Comparison of ENCODE assay signal across 29 cellular contexts in genomic region chr11:27912916-27913315, GRCh38.
DNase-seq lines count a peak whose midpoint lies in the region; ATAC-seq and TF ChIP-seq lines count a peak whose summit lies in the region.
"Had no signal": no experiment of that assay in that cellular context is flagged by ENCODE, and none has a peak within 500 bp of the region (broad histone marks: within the 10 kb centered on the region; RNA-seq: fewer than 3 reads in every experiment).

No MANE protein-coding gene starts in this region.

- no peaks in the 10 kb centered on the region for H3K4me1 Mint-ChIP-seq in activated CD4-positive, alpha-beta memory T cell treated with anti-CD3 and anti-CD28 coated beads, Interleukin-2, amount 10 ng/mL, durations not matched to agents 7 days and 5 days

- H3K36me3 ChIP-seq in A673 (ENCODE audit: insufficient read depth, low read length, poor library complexity, severe bottlenecking): no peaks in the 10 kb centered on the region
- H3K36me3 ChIP-seq in SJSA1: peaks cover 7% of the 10 kb centered on the region; the same call in 1 of the 2 replicates
- H3K36me3 ChIP-seq in Peyer's patch: no peaks in the 10 kb centered on the region
- H3K36me3 ChIP-seq: adrenal gland, BE2C, left lung had no signal

- no peaks in the 10 kb centered on the region for H3K9me3 Mint-ChIP-seq in activated CD4-positive, alpha-beta memory T cell treated with anti-CD3 and anti-CD28 coated beads, Interleukin-2, amount 10 ng/mL, durations not matched to agents 7 days and 5 days
- H3K9me3 Mint-ChIP-seq: activated CD8-positive, alpha-beta T cell treated with anti-CD3 and anti-CD28 coated beads for 36 hours; activated T-helper 1 cell treated with anti-CD3 and anti-CD28 coated beads, Interleukin-12 subunit alpha, Interleukin-12 subunit beta, Interleukin-2, Interleukin-4 antibody, amounts not matched to agents 30 ng/mL and 10 ng/mL and 1 ng/mL, durations not matched to agents 14 hours and 24 hours and 36 hours; CD8-positive, alpha-beta T cell; H9; stimulated activated naive CD8-positive, alpha-beta T cell treated with anti-CD3 and anti-CD28 coated beads, Interleukin-15, Interleukin-2, amounts not matched to agents 100 ng/mL and 50 ng/mL, for 24 hours had no signal

- CTCF ChIA-PET in A673 (lab: Charles Lee): no interaction called here
- CTCF ChIA-PET in activated CD4-positive, alpha-beta memory T cell treated with anti-CD3 and anti-CD28 coated beads, Interleukin-2, amount 10 ng/mL, durations not matched to agents 7 days and 5 days (lab: Charles Lee): no interaction called here

- no TSS peak for BruUV-seq in A673 (replicated peaks; lab: Mats Ljungman, UMichigan)

- H3K4me1 ChIP-seq in A673 (ENCODE audit: insufficient read depth, low read length, poor library complexity, severe bottlenecking) (no peaks in the 10 kb centered on the region), SJSA1 (replicated peaks) (peaks cover 43% of the 10 kb centered on the region), foreskin keratinocyte (peaks cover 17% of the 10 kb centered on the region), Peyer's patch (no peaks in the 10 kb centered on the region)
- H3K4me1 ChIP-seq: adrenal gland, BE2C, left lung, testis had no signal

- DNase-seq in A673 (ENCODE audit: low spot score) (peak; percentile 37), HCEC 1CT (peak; percentile 83), SJSA1 (ENCODE audit: low read depth in 1 of 2, low spot score in 2 of 2) (no peak), foreskin keratinocyte (no peak), posterior vena cava (ENCODE audit: low spot score) (no peak), Peyer's patch (no peak)
- DNase-seq in activated CD4-positive, alpha-beta memory T cell treated with anti-CD3 and anti-CD28 coated beads, Interleukin-2, amount 10 ng/mL, durations not matched to agents 7 days and 5 days: no peak
- no peak for DNase-seq in effector CD8-positive, alpha-beta T cell (lab: John Stamatoyannopoulos, UW)
- DNase-seq: activated CD8-positive, alpha-beta memory T cell treated with anti-CD3 and anti-CD28 coated beads, Interleukin-2, amount 50 U/mL, for 48 hours; activated CD8-positive, alpha-beta T cell treated with anti-CD3 and anti-CD28 coated beads for 36 hours; activated naive CD4-positive, alpha-beta T cell treated with Interleukin-2 at 50 U/mL for 16 hours; adrenal gland; BE2C; CD8-positive, alpha-beta T cell; H9; left lung; NCI-H1092 treated with DMSO at 0.1 percent for 48 hours; NCI-H187; NCI-H2171; NCI-H510A treated with DMSO at 0.1 percent for 48 hours; NK-92 treated with Interleukin-12 subunit alpha and Interleukin-12 subunit beta, amount 100 ng/mL, for 24 hours; PC-9; retina; SHP77 treated with DMSO at 0.1 percent for 48 hours; small intestine; SW 1271; testis had no signal

- no peaks in the 10 kb centered on the region for H3K27me3 Mint-ChIP-seq in activated CD4-positive, alpha-beta memory T cell treated with anti-CD3 and anti-CD28 coated beads, Interleukin-2, amount 10 ng/mL, durations not matched to agents 7 days and 5 days
- H3K27me3 Mint-ChIP-seq: activated CD8-positive, alpha-beta T cell treated with anti-CD3 and anti-CD28 coated beads for 36 hours had no signal

- H3K4me3 Mint-ChIP-seq in activated CD4-positive, alpha-beta memory T cell treated with anti-CD3 and anti-CD28 coated beads, Interleukin-2, amount 10 ng/mL, durations not matched to agents 7 days and 5 days: no peak overlapping the region
- H3K4me3 Mint-ChIP-seq: activated CD8-positive, alpha-beta T cell treated with anti-CD3 and anti-CD28 coated beads for 36 hours; activated T-helper 1 cell treated with anti-CD3 and anti-CD28 coated beads, Interleukin-12 subunit alpha, Interleukin-12 subunit beta, Interleukin-2, Interleukin-4 antibody, amounts not matched to agents 30 ng/mL and 10 ng/mL and 1 ng/mL, durations not matched to agents 14 hours and 24 hours and 36 hours; CD8-positive, alpha-beta T cell; H9; stimulated activated naive CD8-positive, alpha-beta T cell treated with anti-CD3 and anti-CD28 coated beads, Interleukin-15, Interleukin-2, amounts not matched to agents 100 ng/mL and 50 ng/mL, for 24 hours had no signal

- no peak overlapping the region for H3K27ac Mint-ChIP-seq in activated CD4-positive, alpha-beta memory T cell treated with anti-CD3 and anti-CD28 coated beads, Interleukin-2, amount 10 ng/mL, durations not matched to agents 7 days and 5 days
- H3K27ac Mint-ChIP-seq: activated CD8-positive, alpha-beta T cell treated with anti-CD3 and anti-CD28 coated beads for 36 hours; activated T-helper 1 cell treated with anti-CD3 and anti-CD28 coated beads, Interleukin-12 subunit alpha, Interleukin-12 subunit beta, Interleukin-2, Interleukin-4 antibody, amounts not matched to agents 30 ng/mL and 10 ng/mL and 1 ng/mL, durations not matched to agents 14 hours and 24 hours and 36 hours; CD8-positive, alpha-beta T cell; H9; stimulated activated naive CD8-positive, alpha-beta T cell treated with anti-CD3 and anti-CD28 coated beads, Interleukin-15, Interleukin-2, amounts not matched to agents 100 ng/mL and 50 ng/mL, for 24 hours had no signal

- TF ChIP-seq CTCF in A673 (conservative IDR thresholded peaks at IDR 0.05; ENCODE audit: low read depth, low read length) (no peak), foreskin keratinocyte (conservative IDR thresholded peaks at IDR 0.05) (no peak), Peyer's patch (IDR thresholded peaks at IDR 0.05) (no peak)

- H3K36me3 Mint-ChIP-seq in activated CD4-positive, alpha-beta memory T cell treated with anti-CD3 and anti-CD28 coated beads, Interleukin-2, amount 10 ng/mL, durations not matched to agents 7 days and 5 days (ENCODE audit: low read depth): no peaks in the 10 kb centered on the region
- H3K36me3 Mint-ChIP-seq: CD8-positive, alpha-beta T cell had no signal

- H3K4me3 ChIP-seq in A673 (ENCODE audit: low read depth, low read length, poor library complexity, severe bottlenecking) (no peak overlapping the region), SJSA1 (no peak overlapping the region), Peyer's patch (no peak overlapping the region)
- H3K4me3 ChIP-seq: adrenal gland, left lung, PC-9, testis had no signal

- H3K9me3 ChIP-seq in A673 (ENCODE audit: low read depth, low read length, poor library complexity, severe bottlenecking) (no peaks in the 10 kb centered on the region), SJSA1 (replicated peaks) (no peaks in the 10 kb centered on the region), Peyer's patch (no peaks in the 10 kb centered on the region)
- H3K9me3 ChIP-seq: adrenal gland, BE2C, left lung, testis had no signal

- no peak for TF ChIP-seq POLR2A in Peyer's patch (IDR thresholded peaks at IDR 0.05)

- POLR2A ChIA-PET in A673 (lab: Charles Lee; ENCODE audit: low non-redundant PET): no interaction called here
- POLR2A ChIA-PET in activated CD4-positive, alpha-beta memory T cell treated with anti-CD3 and anti-CD28 coated beads, Interleukin-2, amount 10 ng/mL, durations not matched to agents 7 days and 5 days (lab: Charles Lee): no interaction called here

- H3K27me3 ChIP-seq in A673 (replicated peaks; ENCODE audit: insufficient read depth, low read depth, low read length, poor library complexity): peaks cover 63% of the 10 kb centered on the region
- H3K27me3 ChIP-seq in SJSA1 (replicated peaks): no peaks in the 10 kb centered on the region
- H3K27me3 ChIP-seq in foreskin keratinocyte: no peaks in the 10 kb centered on the region
- no peaks in the 10 kb centered on the region for H3K27me3 ChIP-seq in Peyer's patch
- H3K27me3 ChIP-seq: adrenal gland, BE2C, left lung, testis had no signal

- no peak for ATAC-seq in foreskin keratinocyte
- ATAC-seq: activated CD8-positive, alpha-beta T cell treated with anti-CD3 and anti-CD28 coated beads for 36 hours; CD8-positive, alpha-beta T cell; left lung had no signal

- no peak overlapping the region for H3K27ac ChIP-seq in A673 (ENCODE audit: low read depth, low read length, poor library complexity, severe bottlenecking)
- peak overlapping the region; percentile 55 for H3K27ac ChIP-seq in SJSA1
- H3K27ac ChIP-seq in foreskin keratinocyte: peak overlapping the region; percentile 14
- no peak overlapping the region for H3K27ac ChIP-seq in Peyer's patch
- H3K27ac ChIP-seq: adrenal gland, left lung, PC-9, testis had no signal

- intact Hi-C loops in A673 (cut with micrococcal nuclease; ENCODE audit: unreplicated experiment) (no loop called here), posterior vena cava (cut with DNase I) (no loop called here)

Comparison
In these comparisons a context has a peak if more than half of its experiments do, and no peak if none do; other contexts are left out.
1. DNase-seq: peak in A673 (single experiment) and HCEC 1CT (single experiment); none in SJSA1 (0 of 2), foreskin keratinocyte (0 of 2), posterior vena cava (single experiment), activated CD4-positive, alpha-beta memory T cell treated with anti-CD3 and anti-CD28 coated beads, Interleukin-2, amount 10 ng/mL, durations not matched to agents 7 days and 5 days (single experiment), effector CD8-positive, alpha-beta T cell (single experiment) and Peyer's patch (0 of 3).
2. H3K27ac ChIP-seq: peak in SJSA1 (single experiment) and foreskin keratinocyte (single experiment); none in A673 (single experiment) and Peyer's patch (0 of 4).